Comparison of ENCODE assay signal across 8 cellular contexts in genomic region chr5:159206818-159207217, GRCh38. TPM values are rescaled to one million over a fixed set of nuclear protein-coding genes. Genes with fewer than 3 reads are reported as not detected.
DNase-seq lines count a peak whose midpoint lies in the region; ATAC-seq and TF ChIP-seq lines count a peak whose summit lies in the region.

No MANE protein-coding gene starts in this region.

- CTCF ChIA-PET in CD8-positive, alpha-beta memory T cell (lab: Charles Lee): interaction anchor here (0.6 to 2.0 kb wide), 3 partner anchors 8 to 1141 kb away, joined by 3 to 14 read pairs (median 6); no protein-coding TSS in a partner anchor

- H3K36me3 Mint-ChIP-seq in CD8-positive, alpha-beta memory T cell: peaks cover 0 to 29% (median 4%) of the 10 kb centered on the region in 3 donors

- no peak overlapping the region for H2AFZ ChIP-seq in OCI-LY3 (ENCODE audit: low read depth, low read length)

- no peak for DNase-seq in CD8-positive, alpha-beta memory T cell
- DNase-seq in dorsolateral prefrontal cortex (no peak), NCI-H2196 treated with DMSO at 0.1 percent for 48 hours (lab: John Stamatoyannopoulos, UW; ENCODE audit: unreplicated experiment) (no peak), OCI-M2 (lab: John Stamatoyannopoulos, UW; ENCODE audit: unreplicated experiment) (no peak)

- peak overlapping the region; percentile 94 to 99 (median 96) for H3K4me3 Mint-ChIP-seq in CD8-positive, alpha-beta memory T cell

- H3K4me1 ChIP-seq in CD8-positive, alpha-beta memory T cell (ENCODE audit: insufficient read depth, low read length): peaks cover 65% of the 10 kb centered on the region
- H3K4me1 ChIP-seq in OCI-LY3 (ENCODE audit: low read length) (peaks cover 30% of the 10 kb centered on the region), neutrophil (ENCODE audit: control insufficient read depth in 1 of 2, insufficient read depth in 1 of 2, low read depth in 1 of 2, low read length in 1 of 2) (peaks cover 46 to 57% of the 10 kb centered on the region in 2 experiments)

- POLR2A ChIA-PET in CD8-positive, alpha-beta memory T cell (lab: Charles Lee): no interaction called here

- peaks cover 0 to 1% of the 10 kb centered on the region in 2 donors for H3K27me3 Mint-ChIP-seq in CD8-positive, alpha-beta memory T cell

- no peaks in the 10 kb centered on the region for H3K36me3 ChIP-seq in CD8-positive, alpha-beta memory T cell (ENCODE audit: insufficient read depth, low read length)
- H3K36me3 ChIP-seq in OCI-LY3 (replicated peaks; ENCODE audit: low read depth, low read length) (peaks cover 9% of the 10 kb centered on the region), neutrophil (peaks cover 8% of the 10 kb centered on the region)

- ATAC-seq in GM19328 (IDR thresholded peaks at IDR 0.05; ENCODE audit: unreplicated experiment) (no peak), GM19455 (IDR thresholded peaks at IDR 0.05; ENCODE audit: unreplicated experiment) (no peak)

- H3K27ac ChIP-seq in CD8-positive, alpha-beta memory T cell (ENCODE audit: low read depth, low read length): peak overlapping the region; percentile 87
- peak overlapping the region; percentile 94 for H3K27ac ChIP-seq in OCI-LY3 (ENCODE audit: low read length)
- H3K27ac ChIP-seq in dorsolateral prefrontal cortex: peak overlapping the region in 58 of 59 donors; percentile 23 to 97 (median 91)
- H3K27ac ChIP-seq in neutrophil: peak overlapping the region; percentile 95

- H3K4me1 Mint-ChIP-seq in CD8-positive, alpha-beta memory T cell: peaks cover 62 to 75% (median 74%) of the 10 kb centered on the region in 3 donors

- intact Hi-C loops in dorsolateral prefrontal cortex (cut with DNase I): loop anchor here in 1 of 2 donors (5.0 to 10.0 kb wide), 2 partner anchors 35 to 52 kb away; no protein-coding TSS in a partner anchor

- peak overlapping the region; percentile 92 for H3K9ac ChIP-seq in OCI-LY3 (ENCODE audit: low read length)

- H3K79me2 ChIP-seq in OCI-LY3 (ENCODE audit: low read length): peaks cover 87% of the 10 kb centered on the region

- H3K27ac Mint-ChIP-seq in CD8-positive, alpha-beta memory T cell: peak overlapping the region; percentile 96 to 98 (median 98)

- peak overlapping the region; percentile 88 for H3K4me3 ChIP-seq in CD8-positive, alpha-beta memory T cell (ENCODE audit: low read length)
- peak overlapping the region; percentile 94 for H3K4me3 ChIP-seq in OCI-LY3 (ENCODE audit: low read length)
- H3K4me3 ChIP-seq in dorsolateral prefrontal cortex: peak overlapping the region; percentile 67 to 94 (median 85)
- H3K4me3 ChIP-seq in neutrophil (ENCODE audit: low read depth in 1 of 2, low read length in 1 of 2): no peak overlapping the region

- no peak for TF ChIP-seq CTCF in OCI-LY3 (IDR thresholded peaks at IDR 0.05; ENCODE audit: low read depth, low read length)
- no peak for TF ChIP-seq CTCF in dorsolateral prefrontal cortex (IDR thresholded peaks at IDR 0.05 in 54 of 56, conservative IDR thresholded peaks at IDR 0.05 in 2 of 56; ENCODE audit: low read depth in 1 of 56, partially characterized antibody in 56 of 56)
- TF ChIP-seq CTCF in neutrophil (IDR thresholded peaks at IDR 0.05): no peak

- H3K9me3 Mint-ChIP-seq in CD8-positive, alpha-beta memory T cell: no peaks in the 10 kb centered on the region

- peaks cover 48% of the 10 kb centered on the region for H4K20me1 ChIP-seq in OCI-LY3 (ENCODE audit: insufficient read depth, low read length)

- peak overlapping the region; percentile 90 for H3K4me2 ChIP-seq in OCI-LY3 (ENCODE audit: low read length)

- no peaks in the 10 kb centered on the region for H3K27me3 ChIP-seq in CD8-positive, alpha-beta memory T cell (ENCODE audit: insufficient read depth, low read length, poor library complexity, severe bottlenecking)
- H3K27me3 ChIP-seq in OCI-LY3 (ENCODE audit: low read depth, low read length): no peaks in the 10 kb centered on the region
- H3K27me3 ChIP-seq in dorsolateral prefrontal cortex: no peaks in the 10 kb centered on the region
- no peaks in the 10 kb centered on the region for H3K27me3 ChIP-seq in neutrophil

- no peaks in the 10 kb centered on the region for H3K9me3 ChIP-seq in CD8-positive, alpha-beta memory T cell (ENCODE audit: low read length)
- H3K9me3 ChIP-seq in OCI-LY3 (ENCODE audit: insufficient read depth, low read length) (no peaks in the 10 kb centered on the region), neutrophil (no peaks in the 10 kb centered on the region)

RNA-seq across cellular contexts. Expression of gene RNF145, which starts 2.5 kb away (rescaled TPM):
- 10 to 100 TPM; 80.0 to 85.0 TPM for total RNA-seq in CD8-positive, alpha-beta memory T cell
- polyA plus RNA-seq in CD8-positive, alpha-beta memory T cell: 12.9 TPM
- total RNA-seq in dorsolateral prefrontal cortex: 100 to 1,000 TPM in 4 of 120 experiments, 10 to 100 TPM in 116; 47.7 to 107 (median 74.3) TPM

RNA-seq across cellular contexts. Expression of gene UBLCP1, which starts 56.3 kb away (rescaled TPM):
- 10 to 100 TPM; 41.8 to 44.4 TPM for total RNA-seq in CD8-positive, alpha-beta memory T cell
- polyA plus RNA-seq in CD8-positive, alpha-beta memory T cell: 59.0 TPM
- total RNA-seq in dorsolateral prefrontal cortex: 10 to 100 TPM; 11.9 to 47.4 (median 34.2) TPM

Comparison
In these comparisons a context has a peak if more than half of its experiments do, and no peak if none do; other contexts are left out.
1. H3K4me3 ChIP-seq: peak in CD8-positive, alpha-beta memory T cell (single experiment), OCI-LY3 (single experiment) and dorsolateral prefrontal cortex (59 of 59); none in neutrophil (0 of 2).
2. Peak in every context shown above with its lines, with median percentiles within 50 percentile points of each other: H3K27ac ChIP-seq.